In the genomic region with DNA sequence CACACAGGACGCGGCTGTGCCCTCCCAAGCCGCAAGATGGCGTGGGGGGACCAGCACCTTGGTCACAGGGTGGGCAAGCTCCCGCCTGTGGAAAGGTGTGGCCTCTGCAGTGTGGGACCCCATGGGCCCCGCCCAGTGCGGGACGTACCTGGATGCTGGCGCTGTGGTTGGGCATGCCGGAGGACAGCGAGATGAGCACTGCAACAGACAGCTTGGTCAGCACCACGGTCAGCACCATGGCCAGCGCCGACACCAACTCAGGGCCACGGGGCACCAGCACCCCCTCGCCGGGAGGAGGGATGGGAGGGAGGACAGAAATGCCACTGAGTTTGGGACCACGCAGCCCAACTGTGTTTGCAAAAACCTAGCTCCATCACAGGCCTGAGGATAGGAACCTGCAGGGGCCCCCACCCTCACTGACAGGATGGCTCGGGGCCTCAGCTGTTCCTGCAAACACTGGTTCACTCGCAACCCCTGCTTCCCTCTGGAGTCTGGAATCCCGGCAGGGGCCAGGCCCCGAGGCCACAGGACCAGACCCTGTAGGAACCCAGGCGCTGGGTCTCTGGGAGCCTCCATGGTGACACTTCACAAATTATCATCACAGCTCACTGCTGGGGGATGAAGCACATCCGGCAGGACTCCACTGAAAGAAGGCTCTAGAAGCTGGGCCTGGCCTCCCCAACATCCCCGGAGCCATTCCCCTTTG, we compare ENCODE assay signal across 15 cellular contexts. TPM values are rescaled to one million over a fixed set of nuclear protein-coding genes. Genes with fewer than 3 reads are reported as not detected.
DNase-seq lines count a peak whose midpoint lies in the region; ATAC-seq and TF ChIP-seq lines count a peak whose summit lies in the region.
"Had no signal": no experiment of that assay in that cellular context is flagged by ENCODE, and none has a peak within 500 bp of the region (broad histone marks: within the 10 kb centered on the region; RNA-seq: fewer than 3 reads in every experiment).

No MANE protein-coding gene starts in this region.

- H3K4me3 Mint-ChIP-seq in osteocyte (ENCODE audit: unreplicated experiment), result no peak overlapping the region
- H3K4me3 Mint-ChIP-seq: activated naive CD4-positive, alpha-beta T cell treated with anti-CD3 and anti-CD28 coated beads, Interleukin-2, amount 50 U/mL, for 24 hours; CD4-positive, alpha-beta memory T cell had no signal

- no peak overlapping the region for H3K27ac Mint-ChIP-seq in osteocyte (ENCODE audit: unreplicated experiment)
- H3K27ac Mint-ChIP-seq: activated naive CD4-positive, alpha-beta T cell treated with anti-CD3 and anti-CD28 coated beads, Interleukin-2, amount 50 U/mL, for 24 hours had no signal

- TF ChIP-seq CTCF in left lung (IDR thresholded peaks at IDR 0.05) (no peak), osteocyte (IDR thresholded peaks at IDR 0.05) (no peak)

- no peaks in the 10 kb centered on the region for H3K9me3 ChIP-seq in left lung
- H3K9me3 ChIP-seq: MG63, SJSA1, suprapubic skin had no signal

- H3K4me3 ChIP-seq in H7 (ENCODE audit: insufficient read depth, low read depth, low read length) (no peak overlapping the region), left lung (no peak overlapping the region)
- H3K4me3 ChIP-seq: dorsolateral prefrontal cortex, MG63, SJSA1, suprapubic skin had no signal

- H3K36me3 Mint-ChIP-seq in osteocyte (ENCODE audit: unreplicated experiment), result peaks cover 25% of the 10 kb centered on the region

- H3K4me1 ChIP-seq in left lung, result no peaks in the 10 kb centered on the region
- H3K4me1 ChIP-seq: SJSA1, suprapubic skin had no signal

- ATAC-seq in left lung, result peak; percentile 19

- H3K27me3 ChIP-seq in H7 (ENCODE audit: control insufficient read depth, insufficient read depth, low read length) (no peaks in the 10 kb centered on the region), left lung (no peaks in the 10 kb centered on the region)
- H3K27me3 ChIP-seq: dorsolateral prefrontal cortex, MG63, SJSA1, suprapubic skin had no signal

- intact Hi-C loops in left lung (cut with DNase I), result no loop called here

- peaks cover 29% of the 10 kb centered on the region for H3K36me3 ChIP-seq in H7 (replicated peaks; ENCODE audit: control insufficient read depth, insufficient read depth, low read length)
- H3K36me3 ChIP-seq in left lung, result peaks cover 0 to 95% of the 10 kb centered on the region in 2 donors

- no peaks in the 10 kb centered on the region for H3K27me3 Mint-ChIP-seq in osteocyte (ENCODE audit: unreplicated experiment)
- H3K27me3 Mint-ChIP-seq: activated naive CD4-positive, alpha-beta T cell treated with anti-CD3 and anti-CD28 coated beads, Interleukin-2, amount 50 U/mL, for 24 hours; CD4-positive, alpha-beta memory T cell had no signal

- no peaks in the 10 kb centered on the region for H3K9me3 Mint-ChIP-seq in osteocyte (ENCODE audit: unreplicated experiment)
- H3K9me3 Mint-ChIP-seq: activated naive CD4-positive, alpha-beta T cell treated with anti-CD3 and anti-CD28 coated beads, Interleukin-2, amount 50 U/mL, for 24 hours; CD4-positive, alpha-beta memory T cell had no signal

- H3K4me1 Mint-ChIP-seq in osteocyte (ENCODE audit: unreplicated experiment), result no peaks in the 10 kb centered on the region
- H3K4me1 Mint-ChIP-seq: activated naive CD4-positive, alpha-beta T cell treated with anti-CD3 and anti-CD28 coated beads, Interleukin-2, amount 50 U/mL, for 24 hours had no signal

- DNase-seq in H7 (peak; percentile 93), left lung (no peak), osteocyte (ENCODE audit: extremely low spot score, unreplicated experiment) (no peak), 8988T (no peak)
- peak; percentile 17 for DNase-seq in activated CD4-positive, alpha-beta T cell treated with anti-CD3 and anti-CD28 coated beads, Interleukin-2, amount 50 U/mL, for 1 hour
- DNase-seq in stimulated activated CD8-positive, alpha-beta memory T cell treated with anti-CD3 and anti-CD28 coated beads, Interleukin-4, amount 100 ng/mL, for 48 hours, result no peak
- DNase-seq: activated CD4-positive, CD25-positive, alpha-beta regulatory T cell treated with anti-CD3 and anti-CD28 coated beads, Interleukin-2, amount 50 U/mL, for 72 hours; CD4-positive, alpha-beta memory T cell; dorsolateral prefrontal cortex; mammary epithelial cell; MG63; NCI-H510A treated with DMSO at 0.1 percent for 48 hours had no signal

- no peak overlapping the region for H3K27ac ChIP-seq in left lung
- H3K27ac ChIP-seq: dorsolateral prefrontal cortex, SJSA1, suprapubic skin had no signal

RNA-seq across cellular contexts. Expression of a gene that starts 27.1 kb away (rescaled TPM):
- total RNA-seq in H7 (2014; rRNA removed; shearing (Covaris generic)), result 0.80 and 0.81 TPM in 2 replicates
- total RNA-seq in left lung (1 to 10 TPM; 2.6 to 5.2 TPM), osteocyte (3.8 and 4.8 TPM in 2 replicates)

RNA-seq across cellular contexts. Expression of a gene that starts 27.5 kb away (rescaled TPM):
- total RNA-seq in H7 (2014; rRNA removed; shearing (Covaris generic)), result 175 and 177 TPM in 2 replicates
- total RNA-seq in left lung (100 to 1,000 TPM; 109 to 128 TPM), osteocyte (139 and 152 TPM in 2 replicates)

RNA-seq across cellular contexts. Expression of a gene that starts 27.7 kb away (rescaled TPM):
- total RNA-seq in H7 (2014; rRNA removed; shearing (Covaris generic)), result 7.7 and 8.9 TPM in 2 replicates
- total RNA-seq in left lung, result 100 to 1,000 TPM in 1 of 2 donors, 10 to 100 TPM in 1; 59.1 to 105 TPM
- 50.6 and 54.2 TPM in 2 replicates for total RNA-seq in osteocyte

RNA-seq across cellular contexts. Expression of a gene that starts 39.9 kb away (rescaled TPM):
- 13.3 and 18.0 TPM in 2 replicates for total RNA-seq in H7 (2014; rRNA removed; shearing (Covaris generic))
- 10 to 100 TPM; 28.9 to 43.0 TPM for total RNA-seq in left lung
- 34.1 and 38.1 TPM in 2 replicates for total RNA-seq in osteocyte

Comparison
In these comparisons a context has a peak if more than half of its experiments do, and no peak if none do; other contexts are left out.
1. DNase-seq: peak in H7 (single experiment) and activated CD4-positive, alpha-beta T cell treated with anti-CD3 and anti-CD28 coated beads, Interleukin-2, amount 50 U/mL, for 1 hour (single experiment); none in left lung (0 of 2), stimulated activated CD8-positive, alpha-beta memory T cell treated with anti-CD3 and anti-CD28 coated beads, Interleukin-4, amount 100 ng/mL, for 48 hours (single experiment), osteocyte (single experiment) and 8988T (single experiment).